ENCODE assay signal across 15 cellular contexts in the genomic region with DNA sequence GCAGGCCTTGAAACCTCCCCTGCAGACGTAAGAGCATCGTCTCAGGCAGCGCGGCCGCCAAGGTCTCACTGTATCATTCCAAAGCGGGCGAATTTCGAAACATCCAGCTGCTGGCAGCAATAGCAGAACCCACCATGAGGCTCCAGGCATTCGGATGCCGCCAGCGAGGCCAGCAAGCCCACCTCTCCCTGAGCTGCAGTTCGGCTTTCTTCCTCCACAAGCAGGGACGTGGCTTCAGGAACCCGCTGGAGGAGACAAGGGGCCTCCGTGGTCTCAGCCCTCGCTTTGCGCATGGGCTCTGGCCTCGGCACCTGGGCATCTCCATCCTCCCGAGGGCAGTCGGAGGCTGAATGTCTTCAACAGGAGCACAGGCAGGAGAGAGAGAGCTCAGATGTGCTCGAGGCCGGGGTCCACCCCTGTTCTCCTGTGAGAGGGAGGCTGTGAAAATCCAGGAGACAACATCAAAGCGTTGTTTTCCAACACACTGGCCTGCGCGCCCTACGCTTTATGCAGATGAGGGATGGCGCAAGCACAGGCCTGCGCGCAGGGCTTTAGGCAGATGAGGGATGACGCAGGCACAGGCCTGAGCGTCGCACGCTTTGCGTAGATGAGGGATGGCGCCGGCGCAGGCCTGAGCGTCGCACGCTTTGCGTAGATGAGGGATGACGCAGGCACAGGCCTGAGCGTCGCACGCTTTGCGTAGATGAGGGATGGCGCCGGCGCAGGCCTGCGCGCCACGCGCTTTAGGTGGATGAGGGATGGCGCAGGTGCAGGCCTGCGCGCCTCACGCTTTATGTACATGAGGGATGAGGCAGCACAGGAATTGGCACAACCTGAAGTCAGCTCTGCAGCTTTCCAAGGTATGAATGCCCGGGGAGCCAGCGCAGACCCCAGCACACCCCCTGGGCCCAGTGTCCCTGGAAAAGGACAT.
A peak's percentile ranks its signal among the peaks of the same experiment; 100 is the strongest.
DNase-seq lines count a peak whose midpoint lies in the region; ATAC-seq and TF ChIP-seq lines count a peak whose summit lies in the region.
"Had no signal": no experiment of that assay in that cellular context is flagged by ENCODE, and none has a peak within 500 bp of the region (broad histone marks: within the 10 kb centered on the region; RNA-seq: fewer than 3 reads in every experiment).

No MANE protein-coding gene starts in this region.

- CTCF ChIA-PET in RWPE1 (lab: Yijun Ruan, JAX): no interaction called here

- peak; percentile 52 for ATAC-seq in GM21717 (IDR thresholded peaks at IDR 0.05; ENCODE audit: unreplicated experiment)
- no peak for ATAC-seq in sciatic nerve
- no peak for ATAC-seq in HG03045 (IDR thresholded peaks at IDR 0.05; ENCODE audit: unreplicated experiment)
- ATAC-seq: natural killer cell had no signal

- H3K27me3 Mint-ChIP-seq in endodermal cell (ENCODE audit: insufficient read depth): no peaks in the 10 kb centered on the region

- H3K9me3 Mint-ChIP-seq in endodermal cell: no peaks in the 10 kb centered on the region
- H3K9me3 Mint-ChIP-seq: natural killer cell had no signal

- TF ChIP-seq CTCF in RWPE1 (conservative IDR thresholded peaks at IDR 0.05; ENCODE audit: low read depth): no peak
- TF ChIP-seq CTCF in endodermal cell (conservative IDR thresholded peaks at IDR 0.05): no peak
- TF ChIP-seq CTCF in WERI-Rb-1 (IDR thresholded peaks at IDR 0.05; ENCODE audit: low read depth, low read length): no peak

- peak overlapping the region; percentile 79 for H3K27ac ChIP-seq in RWPE1
- H3K27ac ChIP-seq in endodermal cell (ENCODE audit: low read depth, low read length): no peak overlapping the region
- H3K27ac ChIP-seq in WERI-Rb-1: no peak overlapping the region
- H3K27ac ChIP-seq: ascending aorta, epithelial cell of prostate had no signal

- intact Hi-C loops in sciatic nerve (cut with DNase I): no loop called here

- 92 to 94% methylated on average over 49 to 59 of the region's 59 CpGs for WGBS in endodermal cell (ENCODE audit: insufficient coverage in 1 of 2, insufficient read length in 1 of 2), 2 experiments

- no peaks in the 10 kb centered on the region for H3K4me1 Mint-ChIP-seq in endodermal cell
- H3K4me1 Mint-ChIP-seq: natural killer cell had no signal

- H3K27ac Mint-ChIP-seq in endodermal cell: no peak overlapping the region
- H3K27ac Mint-ChIP-seq: natural killer cell had no signal

- H3K9ac ChIP-seq in endodermal cell (ENCODE audit: extremely low read depth, low read length, poor library complexity, severe bottlenecking): no peak overlapping the region

- POLR2A ChIA-PET in RWPE1 (lab: Yijun Ruan, JAX; ENCODE audit: low non-redundant PET): no interaction called here

- DNase-seq in RWPE1 (ENCODE audit: low spot score) (peak; percentile 20), endodermal cell (peak; percentile 48), sciatic nerve (ENCODE audit: low spot score) (peak; percentile 45), LoVo (ENCODE audit: low spot score) (no peak), WERI-Rb-1 (no peak)
- DNase-seq: activated CD4-positive, alpha-beta T cell treated with anti-CD3 and anti-CD28 coated beads, Interleukin-2, amount 50 U/mL, for 4 hours; activated gamma-delta T cell treated with Interleukin-2 at 50 U/mL for 16 hours; natural killer cell; NCI-H187 treated with DMSO at 0.1 percent for 48 hours; NCI-H446 treated with DMSO at 0.1 percent for 48 hours had no signal

- H3K9me3 ChIP-seq in endodermal cell (ENCODE audit: control insufficient read depth, low read length): no peaks in the 10 kb centered on the region
- no peaks in the 10 kb centered on the region for H3K9me3 ChIP-seq in WERI-Rb-1 (ENCODE audit: severe bottlenecking)
- H3K9me3 ChIP-seq: ascending aorta had no signal

- no peaks in the 10 kb centered on the region for H3K36me3 Mint-ChIP-seq in endodermal cell (ENCODE audit: low read depth)
- H3K36me3 Mint-ChIP-seq: natural killer cell had no signal

- no peaks in the 10 kb centered on the region for H3K36me3 ChIP-seq in endodermal cell (ENCODE audit: control insufficient read depth, insufficient read depth, low read length)
- no peaks in the 10 kb centered on the region for H3K36me3 ChIP-seq in WERI-Rb-1
- H3K36me3 ChIP-seq: ascending aorta had no signal

- H3K27me3 ChIP-seq in endodermal cell (ENCODE audit: control insufficient read depth, insufficient read depth, low read length, poor library complexity, severe bottlenecking) (no peaks in the 10 kb centered on the region), WERI-Rb-1 (ENCODE audit: insufficient read depth, low read depth, severe bottlenecking) (no peaks in the 10 kb centered on the region)
- H3K27me3 ChIP-seq: ascending aorta had no signal

- no peak overlapping the region for H3K4me3 Mint-ChIP-seq in endodermal cell
- H3K4me3 Mint-ChIP-seq: natural killer cell had no signal

- H3K4me1 ChIP-seq in endodermal cell (ENCODE audit: control insufficient read depth, insufficient read depth, low read length): no peaks in the 10 kb centered on the region
- H3K4me1 ChIP-seq: ascending aorta had no signal

- H3K4me3 ChIP-seq in endodermal cell (ENCODE audit: low read length) (no peak overlapping the region), WERI-Rb-1 (ENCODE audit: low read depth, low read length) (no peak overlapping the region)
- H3K4me3 ChIP-seq: ascending aorta, lung had no signal

Comparison
In these comparisons a context has a peak if more than half of its experiments do, and no peak if none do; other contexts are left out.
1. DNase-seq: peak in RWPE1 (single experiment), endodermal cell (single experiment) and sciatic nerve (single experiment); none in LoVo (single experiment) and WERI-Rb-1 (single experiment).